In genomic region chr14:45082420-45082819, GRCh38 we compare ENCODE assay signal across 1 cellular context.
TF ChIP-seq lines count a peak whose summit lies in the region.

No MANE protein-coding gene starts in this region.

TF ChIP-seq in WTC11, 78 proteins besides CTCF, POLR2A, EP300 and RAD21 (continued from another document):
- TF ChIP-seq STAT6 (CRISPR knock-in tag; conservative IDR thresholded peaks at IDR 0.05; ENCODE audit: low read depth) (no peak), CREM (CRISPR knock-in tag; IDR thresholded peaks at IDR 0.05) (no peak), RORB (CRISPR knock-in tag; IDR thresholded peaks at IDR 0.05) (no peak), TP53 (CRISPR knock-in tag; IDR thresholded peaks at IDR 0.05) (no peak), MAX (CRISPR knock-in tag; IDR thresholded peaks at IDR 0.05) (no peak), HMGXB4 (CRISPR knock-in tag; IDR thresholded peaks at IDR 0.05) (no peak), NR2C2 (CRISPR knock-in tag; IDR thresholded peaks at IDR 0.05) (no peak)
